Comparison of ENCODE assay signal across 24 cellular contexts in genomic region chr2:10686176-10686575, GRCh38. TPM values are rescaled to one million over a fixed set of nuclear protein-coding genes. Genes with fewer than 3 reads are reported as not detected.
"Had no signal": no experiment of that assay in that cellular context is flagged by ENCODE, and none has a peak within 500 bp of the region (broad histone marks: within the 10 kb centered on the region; RNA-seq: fewer than 3 reads in every experiment).

No MANE protein-coding gene starts in this region.

- H3K27me3 ChIP-seq: adrenal gland, esophagus muscularis mucosa, heart right ventricle, pancreas, sigmoid colon, spleen, tibial artery, vagina had no signal

- ATAC-seq: activated T-helper 17 cell treated with anti-CD3 and anti-CD28 coated beads, Interleukin-2, amount 50 U/mL, for 72 hours; heart right ventricle; stimulated activated naive B cell treated with anti-CD40 and anti-IgM and Interleukin-4, amounts not matched to agents 10 μg/mL and 1 μg/mL and 100 μg/mL, for 72 hours had no signal

- H3K9me3 Mint-ChIP-seq: activated T-helper 17 cell treated with anti-CD3 and anti-CD28 coated beads, Interleukin-2, amount 50 U/mL, for 72 hours; immature natural killer cell; naive B cell; stimulated activated naive B cell treated with anti-CD40 and anti-IgM and Interleukin-4, amounts not matched to agents 10 μg/mL and 1 μg/mL and 100 μg/mL, for 72 hours had no signal

- DNase-seq: activated CD4-positive, alpha-beta T cell treated with anti-CD3 and anti-CD28 coated beads, Interleukin-2, amount 50 U/mL, for 4 hours; activated CD4-positive, CD25-positive, alpha-beta regulatory T cell treated with anti-CD3 and anti-CD28 coated beads, Interleukin-2, amount 50 U/mL, for 72 hours; activated naive CD4-positive, alpha-beta T cell; activated T-cell treated with anti-CD3 and anti-CD28 coated beads, Interleukin-2, amount 50 U/mL, for 1 hour; effector CD4-positive, alpha-beta T cell; heart right ventricle; immature natural killer cell; kidney glomerular epithelial cell; left ventricle myocardium inferior; naive B cell; sigmoid colon; SK-N-SH; spleen; stimulated activated CD4-positive, alpha-beta T cell treated with anti-CD3 and anti-CD28 coated beads, Interleukin-4, amount 100 ng/mL, for 4 hours; stimulated activated naive B cell treated with anti-CD40 and anti-IgM and Interleukin-4, amounts not matched to agents 10 μg/mL and 1 μg/mL and 100 μg/mL, for 72 hours; T-helper 9 cell; tibial artery had no signal

- H3K36me3 Mint-ChIP-seq: naive B cell had no signal

- H3K4me3 Mint-ChIP-seq: activated T-helper 17 cell treated with anti-CD3 and anti-CD28 coated beads, Interleukin-2, amount 50 U/mL, for 72 hours; naive B cell; stimulated activated naive B cell treated with anti-CD40 and anti-IgM and Interleukin-4, amounts not matched to agents 10 μg/mL and 1 μg/mL and 100 μg/mL, for 72 hours had no signal

- H3K4me2 ChIP-seq: SK-N-SH had no signal

- H3K9me3 ChIP-seq: adrenal gland, esophagus muscularis mucosa, heart right ventricle, left ventricle myocardium inferior, pancreas, sigmoid colon, SK-N-SH, spleen, tibial artery, vagina had no signal

- H3K27ac ChIP-seq: esophagus muscularis mucosa, heart right ventricle, left ventricle myocardium inferior, pancreas, sigmoid colon, spleen, tibial artery, vagina, VCaP had no signal

- H3K27me3 Mint-ChIP-seq: activated T-helper 17 cell treated with anti-CD3 and anti-CD28 coated beads, Interleukin-2, amount 50 U/mL, for 72 hours; naive B cell; stimulated activated naive B cell treated with anti-CD40 and anti-IgM and Interleukin-4, amounts not matched to agents 10 μg/mL and 1 μg/mL and 100 μg/mL, for 72 hours had no signal

- H3K4me3 ChIP-seq: adrenal gland, esophagus muscularis mucosa, heart right ventricle, left ventricle myocardium inferior, pancreas, sigmoid colon, spleen, tibial artery, vagina had no signal

- H3K27ac Mint-ChIP-seq: activated T-helper 17 cell treated with anti-CD3 and anti-CD28 coated beads, Interleukin-2, amount 50 U/mL, for 72 hours; stimulated activated naive B cell treated with anti-CD40 and anti-IgM and Interleukin-4, amounts not matched to agents 10 μg/mL and 1 μg/mL and 100 μg/mL, for 72 hours had no signal

- H3K9ac ChIP-seq: SK-N-SH had no signal

RNA-seq across cellular contexts. Expression of gene ATP6V1C2, which starts 35.3 kb away (rescaled TPM):
- total RNA-seq: activated T-helper 17 cell treated with anti-CD3 and anti-CD28 coated beads, Interleukin-2, amount 50 U/mL, for 72 hours; mononuclear cell had no signal
